Comparison of ENCODE assay signal across 25 cellular contexts in the genomic region with DNA sequence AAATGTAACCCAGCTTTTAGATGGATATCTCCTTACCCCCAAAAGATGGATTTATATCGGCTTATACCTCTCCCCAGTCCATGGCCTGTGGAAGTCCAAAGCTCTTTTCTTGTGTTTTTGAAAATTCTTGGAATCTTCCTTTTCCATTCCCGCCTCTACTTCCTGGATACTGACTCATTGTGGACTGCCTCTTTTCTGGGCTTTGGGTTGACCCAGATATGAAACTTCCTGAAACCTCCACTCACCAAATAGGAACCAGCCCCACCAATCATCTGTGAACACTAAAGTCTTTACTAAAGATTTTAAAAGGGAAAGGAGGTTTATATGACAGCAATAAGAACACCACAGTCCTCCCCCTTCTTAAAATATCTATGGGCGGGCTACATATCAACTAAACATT.
A peak's percentile ranks its signal among the peaks of the same experiment; 100 is the strongest.
DNase-seq lines count a peak whose midpoint lies in the region; ATAC-seq and TF ChIP-seq lines count a peak whose summit lies in the region.
"Had no signal": no experiment of that assay in that cellular context is flagged by ENCODE, and none has a peak within 500 bp of the region (broad histone marks: within the 10 kb centered on the region; RNA-seq: fewer than 3 reads in every experiment).

No MANE protein-coding gene starts in this region.

- no peak overlapping the region for H3K18ac ChIP-seq in mesenchymal stem cell (ENCODE audit: low read depth in 1 of 2, low read length in 2 of 2)

- peaks cover 2% of the 10 kb centered on the region for H3K36me3 Mint-ChIP-seq in IgD-negative memory B cell
- H3K36me3 Mint-ChIP-seq: activated naive CD8-positive, alpha-beta T cell treated with anti-CD3 and anti-CD28 coated beads, Interleukin-2, amount 10 ng/mL, durations not matched to agents 7 days and 5 days; memory B cell; stimulated activated effector memory CD8-positive, alpha-beta T cell treated with anti-CD3 and anti-CD28 coated beads, Interleukin-12 subunit alpha, Interleukin-12 subunit beta, amount 100 ng/mL, for 72 hours had no signal

- no peak overlapping the region for H4K91ac ChIP-seq in mesenchymal stem cell (ENCODE audit: low read length)

- H3K4me3 Mint-ChIP-seq in IgD-negative memory B cell: peak overlapping the region in 3 of 4 donors; percentile 33 to 89 (median 39)
- H3K4me3 Mint-ChIP-seq: activated CD8-positive, alpha-beta T cell treated with anti-CD3 and anti-CD28 coated beads, Interleukin-2, amount 10 ng/mL, durations not matched to agents 7 days and 5 days; activated naive CD8-positive, alpha-beta T cell treated with anti-CD3 and anti-CD28 coated beads, Interleukin-2, amount 10 ng/mL, durations not matched to agents 7 days and 5 days; memory B cell; stimulated activated effector memory CD8-positive, alpha-beta T cell treated with anti-CD3 and anti-CD28 coated beads, Interleukin-12 subunit alpha, Interleukin-12 subunit beta, amount 100 ng/mL, for 72 hours had no signal

- H2BK120ac ChIP-seq in mesenchymal stem cell (ENCODE audit: low read depth, low read length): no peak overlapping the region

- peaks cover 0 to 5% (median 4%) of the 10 kb centered on the region in 3 donors for H3K4me1 Mint-ChIP-seq in IgD-negative memory B cell
- H3K4me1 Mint-ChIP-seq: activated naive CD8-positive, alpha-beta T cell treated with anti-CD3 and anti-CD28 coated beads, Interleukin-2, amount 10 ng/mL, durations not matched to agents 7 days and 5 days; stimulated activated effector memory CD8-positive, alpha-beta T cell treated with anti-CD3 and anti-CD28 coated beads, Interleukin-12 subunit alpha, Interleukin-12 subunit beta, amount 100 ng/mL, for 72 hours had no signal

- peak overlapping the region; percentile 83 for H3K9ac ChIP-seq in mesenchymal stem cell (ENCODE audit: low read length)

- no peak overlapping the region for H3K14ac ChIP-seq in mesenchymal stem cell (ENCODE audit: low read length in 2 of 2)

- H3K79me1 ChIP-seq in mesenchymal stem cell (replicated peaks; ENCODE audit: low read length, poor library complexity, severe bottlenecking): no peaks in the 10 kb centered on the region

- no peak for ATAC-seq in HG03469 (IDR thresholded peaks at IDR 0.05; ENCODE audit: unreplicated experiment)
- ATAC-seq: activated CD8-positive, alpha-beta T cell treated with anti-CD3 and anti-CD28 coated beads, Interleukin-2, amount 10 ng/mL, durations not matched to agents 7 days and 5 days; Panc1; stimulated activated effector memory CD8-positive, alpha-beta T cell treated with anti-CD3 and anti-CD28 coated beads, Interleukin-12 subunit alpha, Interleukin-12 subunit beta, amount 100 ng/mL, for 72 hours had no signal

- 50% methylated on average over 3 of the region's 3 CpGs for WGBS in mesenchymal stem cell

- H3K27ac ChIP-seq in mesenchymal stem cell (ENCODE audit: low read length, poor library complexity, severe bottlenecking): no peak overlapping the region

- no peaks in the 10 kb centered on the region for H3K4me1 ChIP-seq in mesenchymal stem cell (ENCODE audit: control insufficient read depth, insufficient read depth, low read depth, low read length)

- H3K23ac ChIP-seq in mesenchymal stem cell (ENCODE audit: low read length in 2 of 2): no peak overlapping the region

- H4K8ac ChIP-seq in mesenchymal stem cell (ENCODE audit: low read length): no peak overlapping the region

- no peak overlapping the region for H2AK5ac ChIP-seq in mesenchymal stem cell (ENCODE audit: low read length, severe bottlenecking)

- DNase-seq in AG20443 (ENCODE audit: low spot score) (peak; percentile 68), fibroblast of the aortic adventitia (ENCODE audit: low read depth) (peak; percentile 15), mesenchymal stem cell (no peak), NCI-H748 treated with DMSO at 0.1 percent for 48 hours (lab: John Stamatoyannopoulos, UW) (no peak), iPS-NIHi11 (ENCODE audit: low spot score) (no peak), NCI-H2107 treated with DMSO at 0.1 percent for 48 hours (lab: John Stamatoyannopoulos, UW; ENCODE audit: unreplicated experiment) (no peak)
- DNase-seq: activated CD4-positive, alpha-beta T cell treated with anti-CD3 and anti-CD28 coated beads for 1 hour; activated CD8-positive, alpha-beta T cell treated with anti-CD3 and anti-CD28 coated beads, Interleukin-2, amount 10 ng/mL, durations not matched to agents 7 days and 5 days; activated effector memory CD4-positive, alpha-beta T cell treated with anti-CD3 and anti-CD28 coated beads, Interleukin-2, amount 50 U/mL, for 16 hours; activated naive CD8-positive, alpha-beta T cell treated with anti-CD3 and anti-CD28 coated beads, Interleukin-2, amount 10 ng/mL, durations not matched to agents 7 days and 5 days; C1 segment of cervical spinal cord; Calu3; effector CD4-positive, alpha-beta T cell; EL; NCI-H1417; NCI-H2081 treated with DMSO at 0.1 percent for 48 hours; NCI-H446 treated with DMSO at 0.1 percent for 48 hours; occipital lobe; retina; stimulated activated CD4-positive, alpha-beta T cell treated with anti-CD3 and anti-CD28 coated beads, Interleukin-2, amount 100 ng/mL, for 48 hours had no signal

- H3K4me3 ChIP-seq in fibroblast of the aortic adventitia (ENCODE audit: low read depth, low read length) (no peak overlapping the region), mesenchymal stem cell (ENCODE audit: insufficient read depth in 1 of 2, low read depth in 1 of 2, low read length in 2 of 2) (peak overlapping the region in 1 of 2 experiments; percentile 77)

- H3K36me3 ChIP-seq in mesenchymal stem cell (ENCODE audit: control insufficient read depth in 1 of 2, insufficient read depth in 2 of 2, low read depth in 1 of 2, low read length in 2 of 2): no peaks in the 10 kb centered on the region

- H2AFZ ChIP-seq in mesenchymal stem cell (ENCODE audit: low read depth, low read length): no peak overlapping the region

- no peak overlapping the region for H3K4ac ChIP-seq in mesenchymal stem cell (ENCODE audit: low read depth in 1 of 2, low read length in 2 of 2)

- no peak overlapping the region for H3K27ac Mint-ChIP-seq in IgD-negative memory B cell
- H3K27ac Mint-ChIP-seq: activated CD8-positive, alpha-beta T cell treated with anti-CD3 and anti-CD28 coated beads, Interleukin-2, amount 10 ng/mL, durations not matched to agents 7 days and 5 days; activated naive CD8-positive, alpha-beta T cell treated with anti-CD3 and anti-CD28 coated beads, Interleukin-2, amount 10 ng/mL, durations not matched to agents 7 days and 5 days; memory B cell; stimulated activated effector memory CD8-positive, alpha-beta T cell treated with anti-CD3 and anti-CD28 coated beads, Interleukin-12 subunit alpha, Interleukin-12 subunit beta, amount 100 ng/mL, for 72 hours had no signal

- no peak overlapping the region for H2BK15ac ChIP-seq in mesenchymal stem cell (ENCODE audit: low read depth, poor library complexity, severe bottlenecking)

- no peak overlapping the region for H2BK5ac ChIP-seq in mesenchymal stem cell (ENCODE audit: low read depth, low read length, poor library complexity, severe bottlenecking)

- H3K4me2 ChIP-seq in mesenchymal stem cell (ENCODE audit: low read length, poor library complexity, severe bottlenecking): no peak overlapping the region

- no peaks in the 10 kb centered on the region for H3K27me3 ChIP-seq in mesenchymal stem cell (ENCODE audit: control insufficient read depth in 1 of 2, insufficient read depth in 1 of 2, low read length in 2 of 2)

- no peak overlapping the region for H2BK12ac ChIP-seq in mesenchymal stem cell (ENCODE audit: low read length in 2 of 2)

- no peak for TF ChIP-seq CTCF in fibroblast of the aortic adventitia (IDR thresholded peaks at IDR 0.05; ENCODE audit: insufficient read depth, low read length)

- no peaks in the 10 kb centered on the region for H3K9me3 Mint-ChIP-seq in IgD-negative memory B cell

- no peaks in the 10 kb centered on the region for H3K27me3 Mint-ChIP-seq in IgD-negative memory B cell
- H3K27me3 Mint-ChIP-seq: activated naive CD8-positive, alpha-beta T cell treated with anti-CD3 and anti-CD28 coated beads, Interleukin-2, amount 10 ng/mL, durations not matched to agents 7 days and 5 days had no signal

- H3K9me3 ChIP-seq in mesenchymal stem cell (ENCODE audit: control insufficient read depth, low read length): peaks cover 6% of the 10 kb centered on the region

Comparison
In these comparisons a context has a peak if more than half of its experiments do, and no peak if none do; other contexts are left out.
1. DNase-seq: peak in AG20443 (single experiment) and fibroblast of the aortic adventitia (single experiment); none in mesenchymal stem cell (single experiment), NCI-H748 treated with DMSO at 0.1 percent for 48 hours (single experiment), iPS-NIHi11 (single experiment) and NCI-H2107 treated with DMSO at 0.1 percent for 48 hours (single experiment).